ENCODE assay signal across 1 cellular context in genomic region chr11:64888761-64889511, GRCh38.
TF ChIP-seq lines count a peak whose summit lies in the region.

No MANE protein-coding gene starts in this region.

TF ChIP-seq in K562, 482 proteins besides CTCF, POLR2A, EP300 and RAD21 (continued from another document and continues in another):
- TF ChIP-seq DEAF1 (CRISPR knock-in tag; IDR thresholded peaks at IDR 0.05), result no peak
- no peak for TF ChIP-seq RBM39 (optimal IDR thresholded peaks at IDR 0.05; ENCODE audit: low read depth, low read length)
- TF ChIP-seq PBX2 (CRISPR knock-in tag; IDR thresholded peaks at IDR 0.05; ENCODE audit: low read depth), result no peak
- TF ChIP-seq PBX2 (tag; conservative IDR thresholded peaks at IDR 0.05; ENCODE audit: low read depth), result no peak
- no peak for TF ChIP-seq SAFB2 (IDR thresholded peaks at IDR 0.05; ENCODE audit: borderline replicate concordance, low read depth, low read length, severe bottlenecking)
- TF ChIP-seq JUNB (CRISPR knock-in tag; conservative IDR thresholded peaks at IDR 0.05), result no peak
- peak; percentile 92 for TF ChIP-seq NCOA1 (IDR thresholded peaks at IDR 0.05; ENCODE audit: low read depth)
- no peak for TF ChIP-seq TBP (optimal IDR thresholded peaks at IDR 0.05; ENCODE audit: low read depth, low read length)
- no peak for TF ChIP-seq ZSCAN29 (IDR thresholded peaks at IDR 0.05)
- TF ChIP-seq HSF4 (CRISPR knock-in tag; IDR thresholded peaks at IDR 0.05; ENCODE audit: borderline replicate concordance), result 0 out of 2 replicates have a peak, but pooled peaks have one; percentile 3
- 0 out of 2 replicates have a peak, but pooled peaks have one; percentile 6 for TF ChIP-seq NR4A1 (CRISPR knock-in tag; IDR thresholded peaks at IDR 0.05)
- TF ChIP-seq NR4A1 (tag; IDR thresholded peaks at IDR 0.05), result no peak; the same call in 1 of the 2 replicates
- no peak; the same call in 1 of the 2 replicates for TF ChIP-seq RAD51 (IDR thresholded peaks at IDR 0.05; ENCODE audit: borderline replicate concordance, low read depth)
- TF ChIP-seq TAL1 (IDR thresholded peaks at IDR 0.05), result peak; percentile 99
- TF ChIP-seq MAX (CRISPR knock-in tag; IDR thresholded peaks at IDR 0.05), result no peak
- no peak for TF ChIP-seq THAP7 (CRISPR knock-in tag; IDR thresholded peaks at IDR 0.05)
- peak; percentile 95 for TF ChIP-seq PML (IDR thresholded peaks at IDR 0.05; ENCODE audit: low read length)
- TF ChIP-seq NFE2 (IDR thresholded peaks at IDR 0.05; ENCODE audit: low read depth), result peak; percentile 89
- no peak for TF ChIP-seq SREBF1 (IDR thresholded peaks at IDR 0.05; ENCODE audit: borderline replicate concordance, low read depth, low read length)
- peak; percentile 85 for TF ChIP-seq HLTF (IDR thresholded peaks at IDR 0.05)
- no peak for TF ChIP-seq NCOA6 (IDR thresholded peaks at IDR 0.05)
- no peak; the same call in 1 of the 2 replicates for TF ChIP-seq ZNF324 (CRISPR knock-in tag; IDR thresholded peaks at IDR 0.05)
- 0 out of 2 replicates have a peak, but pooled peaks have one; percentile 39 for TF ChIP-seq CBFB (CRISPR knock-in tag; IDR thresholded peaks at IDR 0.05)
- no peak for TF ChIP-seq ZKSCAN8 (CRISPR knock-in tag; IDR thresholded peaks at IDR 0.05)
- TF ChIP-seq ZNF551 (CRISPR knock-in tag; IDR thresholded peaks at IDR 0.05), result no peak
- 0 out of 2 replicates have a peak, but pooled peaks have one; percentile 58 for TF ChIP-seq ETS1 (conservative IDR thresholded peaks at IDR 0.05; ENCODE audit: control insufficient read depth, low read depth, low read length)
- TF ChIP-seq POLR3G (IDR thresholded peaks at IDR 0.05; ENCODE audit: extremely low read depth, insufficient read length, insufficient replicate concordance), result no peak
- TF ChIP-seq POLR2AphosphoS5 (IDR thresholded peaks at IDR 0.05; ENCODE audit: control insufficient read depth, insufficient read depth, low read depth, low read length), result peak; percentile 98
- no peak for TF ChIP-seq CHCHD3 (CRISPR knock-in tag; IDR thresholded peaks at IDR 0.05)
- no peak for TF ChIP-seq USF2 (CRISPR knock-in tag; IDR thresholded peaks at IDR 0.05)
- no peak for TF ChIP-seq XRCC3 (IDR thresholded peaks at IDR 0.05)
- no peak for TF ChIP-seq PCBP1 (IDR thresholded peaks at IDR 0.05; ENCODE audit: low read depth, low read length, poor library complexity, severe bottlenecking)
- TF ChIP-seq SP2 (IDR thresholded peaks at IDR 0.05; ENCODE audit: extremely low read depth, low read depth, low read length, poor library complexity, severe bottlenecking), result no peak
- no peak for TF ChIP-seq ZNF830 (CRISPR knock-in tag; IDR thresholded peaks at IDR 0.05)
- TF ChIP-seq ZBTB1 (CRISPR knock-in tag; IDR thresholded peaks at IDR 0.05; ENCODE audit: borderline replicate concordance, low read depth), result no peak
- TF ChIP-seq CHD1 (IDR thresholded peaks at IDR 0.05; ENCODE audit: low read length), result no peak
- peak; percentile 97 for TF ChIP-seq KLF16 (IDR thresholded peaks at IDR 0.05)
- no peak for TF ChIP-seq RBM14 (IDR thresholded peaks at IDR 0.05; ENCODE audit: borderline replicate concordance, insufficient read depth, low read depth, low read length)
- no peak; the same call in 1 of the 2 replicates for TF ChIP-seq ELF4 (CRISPR knock-in tag; IDR thresholded peaks at IDR 0.05)
- no peak for TF ChIP-seq PTTG1 (tag; IDR thresholded peaks at IDR 0.05; ENCODE audit: low read depth)
- peak; percentile 28 to 54 for TF ChIP-seq E2F6 (IDR thresholded peaks at IDR 0.05; ENCODE audit: borderline replicate concordance in 1 of 2, extremely low read depth in 1 of 2, insufficient read depth in 1 of 2, insufficient read length in 1 of 2, low read depth in 1 of 2, low read length in 1 of 2, poor library complexity in 1 of 2, severe bottlenecking in 1 of 2)
- no peak for TF ChIP-seq ELK3 (CRISPR knock-in tag; IDR thresholded peaks at IDR 0.05)
- TF ChIP-seq BACH1 (tag; IDR thresholded peaks at IDR 0.05), result no peak
- TF ChIP-seq EHMT2 (IDR thresholded peaks at IDR 0.05), result peak; percentile 51; the same call in 1 of the 2 replicates
- TF ChIP-seq TFE3 (CRISPR knock-in tag; IDR thresholded peaks at IDR 0.05), result no peak
- no peak for TF ChIP-seq PHF20 (IDR thresholded peaks at IDR 0.05; ENCODE audit: partially characterized antibody)
- TF ChIP-seq NFATC3 (IDR thresholded peaks at IDR 0.05), result no peak
- peak; percentile 52; the same call in 1 of the 2 replicates for TF ChIP-seq ETV5 (CRISPR knock-in tag; IDR thresholded peaks at IDR 0.05; ENCODE audit: low read depth)
- no peak; the same call in 1 of the 2 replicates for TF ChIP-seq GABPA (tag; conservative IDR thresholded peaks at IDR 0.05; ENCODE audit: low read depth)
- TF ChIP-seq ZHX1 (conservative IDR thresholded peaks at IDR 0.05; ENCODE audit: low read length), result no peak
- TF ChIP-seq ATF6 (CRISPR knock-in tag; IDR thresholded peaks at IDR 0.05), result no peak
